Comparison of ENCODE assay signal across 1 cellular context in the genomic region with DNA sequence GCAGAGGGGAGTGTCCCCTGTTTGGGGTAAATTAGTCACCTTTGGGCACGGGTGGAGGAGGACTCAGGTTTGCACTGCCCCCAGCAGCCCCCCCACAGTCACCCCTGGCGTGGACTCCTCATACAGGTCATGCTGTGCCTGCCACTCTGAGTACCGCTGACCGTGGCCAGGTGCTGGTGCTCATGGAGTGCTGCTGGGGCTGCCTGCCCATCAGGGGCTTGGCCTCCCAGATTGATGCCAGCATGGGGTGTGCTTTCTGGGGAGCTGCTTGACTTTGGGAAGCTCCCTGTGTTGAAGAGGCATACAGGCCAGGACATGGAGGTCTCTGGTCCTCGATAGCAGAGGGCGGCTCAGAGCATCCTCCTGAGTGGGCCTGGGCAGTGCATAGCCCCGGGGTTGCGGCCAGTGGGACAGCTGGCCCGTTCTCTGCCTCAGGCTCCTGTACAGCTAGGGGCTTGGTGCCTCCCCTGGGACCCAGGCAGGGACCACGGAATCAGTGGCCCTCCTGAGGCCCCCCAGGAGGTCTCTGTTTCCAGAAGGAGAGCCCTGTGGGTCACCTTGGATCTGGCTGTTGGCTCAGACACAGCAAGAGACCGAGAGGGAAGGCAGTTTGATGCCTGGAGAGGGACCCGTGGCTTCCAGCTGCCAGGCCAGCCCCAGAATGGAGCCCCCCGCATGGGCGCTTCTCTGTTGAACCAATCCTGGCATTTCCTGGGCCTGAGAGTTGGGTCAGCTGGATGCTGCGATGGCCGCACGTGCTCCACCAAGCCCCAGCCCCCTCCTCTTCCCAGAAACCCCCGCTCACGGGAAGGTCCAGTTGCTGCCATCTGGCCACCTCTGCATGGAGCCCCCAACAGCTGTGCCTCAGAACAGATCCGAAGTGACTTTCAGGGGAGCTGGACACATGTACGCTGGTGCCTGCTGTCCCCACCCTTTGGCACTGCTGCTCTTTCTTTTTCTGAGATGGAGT.
TF ChIP-seq lines count a peak whose summit lies in the region.

No MANE protein-coding gene starts in this region.

TF ChIP-seq in H1, 55 proteins besides CTCF, POLR2A, EP300 and RAD21:
- TF ChIP-seq POLR2AphosphoS5 (IDR thresholded peaks at IDR 0.05; ENCODE audit: low read depth, low read length) = peak; percentile 60; the same call in 1 of the 2 replicates
- TF ChIP-seq TBP (IDR thresholded peaks at IDR 0.05; ENCODE audit: low read depth, low read length) = no peak
- TF ChIP-seq BRCA1 (IDR thresholded peaks at IDR 0.05; ENCODE audit: low read depth, low read length) = no peak
- no peak for TF ChIP-seq CHD2 (IDR thresholded peaks at IDR 0.05; ENCODE audit: low read length)
